In genomic region chr1:144471434-144471833, GRCh38 we compare ENCODE assay signal across 8 cellular contexts. TPM values are rescaled to one million over a fixed set of nuclear protein-coding genes. Genes with fewer than 3 reads are reported as not detected.
A peak's percentile ranks its signal among the peaks of the same experiment; 100 is the strongest.
DNase-seq lines count a peak whose midpoint lies in the region; ATAC-seq, FAIRE-seq and TF ChIP-seq lines count a peak whose summit lies in the region.
"Not testable (repeated sequence)": the region's sequence is repeated elsewhere in the genome, so short reads cannot be mapped to it uniquely, and the experiment has no call there.

No MANE protein-coding gene starts in this region.

- not testable (repeated sequence) for H3K27ac ChIP-seq in HepG2 (ENCODE audit: extremely low read length, insufficient read depth, low read length); small intestine (ENCODE audit: low read depth in 1 of 2, low read length in 1 of 2); transverse colon

- not testable (repeated sequence) for H3K4me3 ChIP-seq in HepG2 (replicated peaks in 1 of 3; ENCODE audit: insufficient read depth in 1 of 3, low read depth in 2 of 3, low read length in 3 of 3); small intestine (ENCODE audit: low read depth in 1 of 2, low read length in 2 of 2); transverse colon

- not testable (repeated sequence) for H3K9me3 ChIP-seq in HepG2 (ENCODE audit: low read length); small intestine (ENCODE audit: control insufficient read depth, low read depth); transverse colon

- H2AFZ ChIP-seq in HepG2 (ENCODE audit: low read length), result not testable (repeated sequence)

- not testable (repeated sequence) for H3K27me3 ChIP-seq in HepG2 (ENCODE audit: control insufficient read depth in 1 of 2, insufficient read depth in 2 of 2, low read length in 2 of 2); small intestine (ENCODE audit: control insufficient read depth in 2 of 2, insufficient read depth in 2 of 2, low read length in 2 of 2); transverse colon

- not testable (repeated sequence) for H3K79me2 ChIP-seq in HepG2 (ENCODE audit: insufficient read depth, low read length)

- not testable (repeated sequence) for H3K4me1 ChIP-seq in HepG2 (ENCODE audit: insufficient read depth, low read length); small intestine (ENCODE audit: control insufficient read depth in 2 of 2, insufficient read depth in 1 of 2, low read depth in 1 of 2, low read length in 1 of 2); transverse colon

- not testable (repeated sequence) for H3K36me3 ChIP-seq in HepG2 (replicated peaks in 1 of 2; ENCODE audit: control insufficient read depth in 1 of 2, insufficient read depth in 2 of 2, low read length in 2 of 2); small intestine (ENCODE audit: control insufficient read depth in 2 of 2, insufficient read depth in 2 of 2, low read length in 2 of 2); transverse colon

- ATAC-seq in left colon, result peak; percentile 37
- ATAC-seq in HepG2, result not testable (repeated sequence)

- not testable (repeated sequence) for H4K20me1 ChIP-seq in HepG2 (ENCODE audit: insufficient read depth, low read length)

- CTCF ChIA-PET in HepG2 (lab: Yijun Ruan, JAX; ENCODE audit: low intra/inter-chr PET ratio, low total read pairs), result not testable (repeated sequence)

- 0% methylated on average over 3 of the region's 4 CpGs for WGBS in HepG2 (ENCODE audit: low lambda C conversion rate)
- 21 to 69% (median 45%) methylated on average over 3 of the region's 4 CpGs for WGBS in small intestine, 3 donors
- WGBS in transverse colon (ENCODE audit: low coverage in 1 of 2), 2 donors, result 40 to 58% methylated on average over 1 to 3 of the region's 4 CpGs

- H3K4me2 ChIP-seq in HepG2 (ENCODE audit: low read depth, low read length), result not testable (repeated sequence)

- peak; percentile 62 for DNase-seq in HT-29 (ENCODE audit: low spot score)
- DNase-seq in LoVo (ENCODE audit: low spot score), result peak; percentile 49
- DNase-seq in SW480 (ENCODE audit: low spot score), result peak; percentile 41
- DNase-seq in dedifferentiated amniotic fluid mesenchymal stem cell (ENCODE audit: extremely low spot score), result peak; percentile 1
- peak in 1 of 2 donors; percentile 7 for DNase-seq in left colon
- DNase-seq in HepG2 (ENCODE audit: low spot score), result peak; percentile 28
- DNase-seq in small intestine, result peak; percentile 38
- DNase-seq in transverse colon, result peak; percentile 13

- intact Hi-C loops in left colon (cut with DNase I, micrococcal nuclease); HepG2 (cut with micrococcal nuclease; ENCODE audit: unreplicated experiment); transverse colon (cut with DNase I; ENCODE audit: low total_unique reads): not testable (repeated sequence)

- TF ChIP-seq CTCF in HepG2 (CRISPR knock-in tag; IDR thresholded peaks at IDR 0.05); transverse colon (IDR thresholded peaks at IDR 0.05): not testable (repeated sequence)

- not testable (repeated sequence) for TF ChIP-seq EP300 in HepG2 (IDR thresholded peaks at IDR 0.05; ENCODE audit: low read depth in 2 of 2, low read length in 2 of 2); HepG2 (CRISPR knock-in tag; IDR thresholded peaks at IDR 0.05; ENCODE audit: borderline replicate concordance); transverse colon (IDR thresholded peaks at IDR 0.05; ENCODE audit: low read depth)

- not testable (repeated sequence) for FAIRE-seq in HepG2 (lab: Jason Lieb, UNC); small intestine (lab: Jason Lieb, UNC)

- POLR2A ChIA-PET in HepG2 (lab: Yijun Ruan, JAX), result not testable (repeated sequence)

- TF ChIP-seq POLR2A in HepG2 (IDR thresholded peaks at IDR 0.05; ENCODE audit: insufficient read depth in 1 of 2, low read depth in 2 of 2, low read length in 2 of 2); transverse colon (IDR thresholded peaks at IDR 0.05): not testable (repeated sequence)

- in situ Hi-C loops in HepG2 (cut with HindIII; ENCODE audit: extremely low pct_ligation_motif_present, low pct_unique_long_range_greater_than_20kb); transverse colon (cut with MboI; ENCODE audit: low pct_ligation_motif_present in 1 of 4, low pct_unique_long_range_greater_than_20kb in 1 of 4, low sequenced_read_pairs in 3 of 4): not testable (repeated sequence)

- BruUV-seq in HepG2 (replicated peaks; lab: Mats Ljungman, UMichigan), result not testable (repeated sequence)

- not testable (repeated sequence) for TF ChIP-seq RAD21 in HepG2 (CRISPR knock-in tag; IDR thresholded peaks at IDR 0.05)

- H3K9ac ChIP-seq in HepG2 (ENCODE audit: insufficient read depth, low read depth, low read length), result not testable (repeated sequence)

TF ChIP-seq in HepG2, 621 proteins besides CTCF, POLR2A, EP300 and RAD21:
- TF ChIP-seq HNF4A (CRISPR knock-in tag; IDR thresholded peaks at IDR 0.05) (peak; percentile 34), ARID5B (CRISPR knock-in tag; IDR thresholded peaks at IDR 0.05) (0 out of 2 replicates have a peak, but pooled peaks have one; percentile 16)

RNA-seq across cellular contexts. Expression of gene NBPF15, which starts 10.0 kb away (rescaled TPM):
- total RNA-seq in HT-29 (2014; rRNA removed; shearing (Covaris generic)), result 14.2 and 17.7 TPM in 2 replicates
- total RNA-seq in left colon (10 to 100 TPM; 17.8 to 20.1 TPM), HepG2 (2016; rRNA removed; fragmentation: Illumina TruSeq; extraction: Trizol) (13.4 and 15.5 TPM in 2 replicates), transverse colon (10 to 100 TPM; 10.8 to 32.0 (median 16.5) TPM)
- 8.0 and 9.8 TPM in 2 replicates for total RNA-seq in HepG2 (2016; cell fraction: cytosol; rRNA removed; fragmentation: Illumina TruSeq; extraction: Trizol; ENCODE audit: low read depth)
- total RNA-seq in HepG2 (2016; cell fraction: insoluble cytoplasmic fraction; rRNA removed; fragmentation: Illumina TruSeq; extraction: Trizol), result 12.3 and 15.5 TPM in 2 replicates
- total RNA-seq in HepG2 (2016; cell fraction: membrane; rRNA removed; fragmentation: Illumina TruSeq; extraction: Trizol), result 11.1 and 12.9 TPM in 2 replicates
- 17.5 and 20.2 TPM in 2 replicates for total RNA-seq in HepG2 (2016; cell fraction: nucleus; rRNA removed; fragmentation: Illumina TruSeq; extraction: Trizol)
- polyA plus RNA-seq in HepG2 (2011; rRNA removed) (21.2 and 28.9 TPM in 2 replicates), small intestine (1 to 10 TPM; 2.4 to 6.9 (median 3.6) TPM)
- polyA plus RNA-seq in HepG2 (2011; cell fraction: cytosol; rRNA removed), result 10.1 and 11.5 TPM in 2 replicates
- polyA plus RNA-seq in HepG2 (2011; cell fraction: nucleus; rRNA removed), result 51.2 and 54.7 TPM in 2 replicates
- polyA plus RNA-seq in HepG2 (2012), result 11.3 and 13.7 TPM in 2 replicates
- polyA plus RNA-seq in HepG2 (2016; cell fraction: cytosol; fragmentation: Illumina TruSeq; extraction: Trizol; ENCODE audit: low read depth), result 1.7 and 1.8 TPM in 2 replicates
- polyA plus RNA-seq in HepG2 (2016; cell fraction: insoluble cytoplasmic fraction; fragmentation: Illumina TruSeq; extraction: Trizol; ENCODE audit: low read depth), result 9.2 and 9.9 TPM in 2 replicates
- 4.9 and 6.3 TPM in 2 replicates for polyA plus RNA-seq in HepG2 (2016; cell fraction: membrane; fragmentation: Illumina TruSeq; extraction: Trizol; ENCODE audit: low read depth)
- 34.3 and 40.3 TPM in 2 replicates for polyA plus RNA-seq in HepG2 (2016; cell fraction: nucleus; fragmentation: Illumina TruSeq; extraction: Trizol; ENCODE audit: insufficient read depth, low read depth)
- polyA minus RNA-seq in HepG2 (2011; rRNA and poly(A)+ RNA removed; ENCODE audit: low replicate concordance), result 33.3 and 76.0 TPM in 2 replicates
- 12.1 TPM in 2 replicates for polyA minus RNA-seq in HepG2 (2011; cell fraction: cytosol; rRNA and poly(A)+ RNA removed)
- 29.1 and 49.4 TPM in 2 replicates for polyA minus RNA-seq in HepG2 (2011; cell fraction: nucleus; rRNA and poly(A)+ RNA removed)
